Comparison of ENCODE assay signal across 12 cellular contexts in genomic region chrX:155662297-155662696, GRCh38. TPM values are rescaled to one million over a fixed set of nuclear protein-coding genes. Genes with fewer than 3 reads are reported as not detected.
DNase-seq lines count a peak whose midpoint lies in the region; ATAC-seq and TF ChIP-seq lines count a peak whose summit lies in the region.
"Had no signal": no experiment of that assay in that cellular context is flagged by ENCODE, and none has a peak within 500 bp of the region (broad histone marks: within the 10 kb centered on the region; RNA-seq: fewer than 3 reads in every experiment).

No MANE protein-coding gene starts in this region.

- H3K4me2 ChIP-seq in SK-N-SH (no peak overlapping the region), PC-3 (ENCODE audit: low read length) (no peak overlapping the region)

- H3K36me3 ChIP-seq in SK-N-SH (replicated peaks in 1 of 2; ENCODE audit: control insufficient read depth in 1 of 2, insufficient read depth in 2 of 2, low read length in 1 of 2) (no peaks in the 10 kb centered on the region), PC-3 (ENCODE audit: low read depth, low read length) (no peaks in the 10 kb centered on the region)
- H3K36me3 ChIP-seq: cardiac muscle cell had no signal

- H3K27ac ChIP-seq in SK-N-SH (ENCODE audit: low read depth in 2 of 2, low read length in 1 of 2), result no peak overlapping the region
- H3K27ac ChIP-seq in PC-3 (ENCODE audit: low read length), result no peak overlapping the region
- H3K27ac ChIP-seq: cardiac muscle cell, skin epidermis had no signal

- no peak for TF ChIP-seq EP300 in SK-N-SH (IDR thresholded peaks at IDR 0.05; ENCODE audit: borderline replicate concordance in 1 of 2, low read depth in 1 of 2, low read length in 1 of 2)

- POLR2A ChIA-PET in SK-N-SH (lab: Yijun Ruan, JAX), result no interaction called here
- POLR2A ChIA-PET in PC-3 (lab: Charles Lee; ENCODE audit: unreplicated experiment), result no interaction called here

- ATAC-seq in SK-N-SH treated with all-trans-retinoic acid at 6 μM for 48 hours, result no peak
- no peak for ATAC-seq in PC-3
- ATAC-seq in HG03354 (IDR thresholded peaks at IDR 0.05; ENCODE audit: poor library complexity, severe bottlenecking, unreplicated experiment), result no peak

- H3K9ac ChIP-seq in SK-N-SH (no peak overlapping the region), PC-3 (ENCODE audit: low read length) (no peak overlapping the region)

- 23% methylated on average over 2 of the region's 2 CpGs for WGBS in SK-N-SH (ENCODE audit: low lambda C conversion rate)

- intact Hi-C loops in PC-3 (cut with micrococcal nuclease), result no loop called here

- CTCF ChIA-PET in SK-N-SH (lab: Yijun Ruan, JAX), result interaction anchor here (1.6 kb wide), 1 partner anchor 13 kb away, joined by 5 read pairs; no protein-coding TSS in a partner anchor
- CTCF ChIA-PET in PC-3 (lab: Charles Lee), result no interaction called here

- no peaks in the 10 kb centered on the region for H3F3A ChIP-seq in SK-N-SH (replicated peaks; ENCODE audit: insufficient read depth)
- no peaks in the 10 kb centered on the region for H3F3A ChIP-seq in PC-3 (ENCODE audit: low read length, unreplicated experiment)

- no peak overlapping the region for H2AFZ ChIP-seq in SK-N-SH (ENCODE audit: low read depth)
- no peak overlapping the region for H2AFZ ChIP-seq in PC-3 (ENCODE audit: low read length)

- TF ChIP-seq RAD21 in SK-N-SH (IDR thresholded peaks at IDR 0.05; ENCODE audit: low read length), result no peak

- no peaks in the 10 kb centered on the region for H3K79me2 ChIP-seq in SK-N-SH (ENCODE audit: insufficient read depth)
- no peaks in the 10 kb centered on the region for H3K79me2 ChIP-seq in PC-3 (ENCODE audit: low read length)

- 0 out of 2 replicates have a peak, but pooled peaks cover 3% of the 10 kb centered on the region for H3K9me3 ChIP-seq in SK-N-SH
- no peaks in the 10 kb centered on the region for H3K9me3 ChIP-seq in PC-3 (ENCODE audit: low read length)

- DNase-seq in SK-N-SH, result no peak
- DNase-seq in PC-3, result peak; percentile 1
- DNase-seq in foreskin fibroblast, result no peak
- no peak for DNase-seq in SHP77 treated with DMSO at 0.1 percent for 48 hours (lab: John Stamatoyannopoulos, UW)
- no peak for DNase-seq in amniotic stem cell (lab: John Stamatoyannopoulos, UW)
- no peak for DNase-seq in effector CD8-positive, alpha-beta T cell (lab: John Stamatoyannopoulos, UW)
- DNase-seq: NCI-H774 had no signal

- H4K20me1 ChIP-seq in SK-N-SH (ENCODE audit: insufficient read depth), result no peaks in the 10 kb centered on the region
- no peaks in the 10 kb centered on the region for H4K20me1 ChIP-seq in PC-3 (ENCODE audit: low read length)

- H3K4me1 ChIP-seq in SK-N-SH (ENCODE audit: control insufficient read depth in 1 of 2, insufficient read depth in 2 of 2, low read depth in 1 of 2, low read length in 1 of 2) (no peaks in the 10 kb centered on the region), PC-3 (ENCODE audit: insufficient read depth, low read length) (no peaks in the 10 kb centered on the region)

- TF ChIP-seq CTCF in SK-N-SH (IDR thresholded peaks at IDR 0.05) (peak; percentile 24; the same call in 1 of the 2 replicates), PC-3 (conservative IDR thresholded peaks at IDR 0.05; ENCODE audit: low read depth, low read length) (peak; percentile 40; the same call in 1 of the 2 replicates), foreskin fibroblast (IDR thresholded peaks at IDR 0.05; ENCODE audit: low read depth, low read length) (peak; percentile 13)

- no peak overlapping the region for H3K4me3 ChIP-seq in SK-N-SH (ENCODE audit: low read depth in 2 of 2, low read length in 1 of 2)
- no peak overlapping the region for H3K4me3 ChIP-seq in PC-3 (ENCODE audit: low read length)
- H3K4me3 ChIP-seq in foreskin fibroblast (ENCODE audit: low read depth in 1 of 2, low read length in 2 of 2), result no peak overlapping the region
- H3K4me3 ChIP-seq: cardiac muscle cell, skin epidermis had no signal

- no peaks in the 10 kb centered on the region for H3K27me3 ChIP-seq in SK-N-SH (ENCODE audit: insufficient read depth)
- H3K27me3 ChIP-seq in PC-3 (ENCODE audit: low read length), result no peaks in the 10 kb centered on the region
- H3K27me3 ChIP-seq: cardiac muscle cell had no signal

- no TSS peak for BruUV-seq in PC-3 (replicated peaks; lab: Mats Ljungman, UMichigan)

- no peaks in the 10 kb centered on the region for H3K9me2 ChIP-seq in SK-N-SH
- no peaks in the 10 kb centered on the region for H3K9me2 ChIP-seq in PC-3 (replicated peaks; ENCODE audit: low read length)

TF ChIP-seq in SK-N-SH, 30 proteins besides CTCF, POLR2A, EP300 and RAD21 (continues in another document):
- TF ChIP-seq YY1 (IDR thresholded peaks at IDR 0.05; ENCODE audit: low read depth), result no peak
- TF ChIP-seq FOXM1 (IDR thresholded peaks at IDR 0.05; ENCODE audit: low read depth), result no peak
- no peak for TF ChIP-seq CHD2 (IDR thresholded peaks at IDR 0.05; ENCODE audit: low read length, partially characterized antibody)
- no peak for TF ChIP-seq GATA2 (CRISPR knock-in tag; IDR thresholded peaks at IDR 0.05)
- TF ChIP-seq MXI1 (IDR thresholded peaks at IDR 0.05; ENCODE audit: low read depth, low read length), result no peak
- TF ChIP-seq, protein P1, sequence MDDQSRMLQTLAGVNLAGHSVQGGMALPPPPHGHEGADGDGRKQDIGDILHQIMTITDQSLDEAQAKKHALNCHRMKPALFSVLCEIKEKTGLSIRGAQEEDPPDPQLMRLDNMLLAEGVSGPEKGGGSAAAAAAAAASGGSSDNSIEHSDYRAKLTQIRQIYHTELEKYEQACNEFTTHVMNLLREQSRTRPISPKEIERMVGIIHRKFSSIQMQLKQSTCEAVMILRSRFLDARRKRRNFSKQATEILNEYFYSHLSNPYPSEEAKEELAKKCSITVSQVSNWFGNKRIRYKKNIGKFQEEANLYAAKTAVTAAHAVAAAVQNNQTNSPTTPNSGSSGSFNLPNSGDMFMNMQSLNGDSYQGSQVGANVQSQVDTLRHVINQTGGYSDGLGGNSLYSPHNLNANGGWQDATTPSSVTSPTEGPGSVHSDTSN (IDR thresholded peaks at IDR 0.05), result no peak
- no peak for TF ChIP-seq SMC3 (IDR thresholded peaks at IDR 0.05; ENCODE audit: low read depth, low read length)
- TF ChIP-seq, protein P2, sequence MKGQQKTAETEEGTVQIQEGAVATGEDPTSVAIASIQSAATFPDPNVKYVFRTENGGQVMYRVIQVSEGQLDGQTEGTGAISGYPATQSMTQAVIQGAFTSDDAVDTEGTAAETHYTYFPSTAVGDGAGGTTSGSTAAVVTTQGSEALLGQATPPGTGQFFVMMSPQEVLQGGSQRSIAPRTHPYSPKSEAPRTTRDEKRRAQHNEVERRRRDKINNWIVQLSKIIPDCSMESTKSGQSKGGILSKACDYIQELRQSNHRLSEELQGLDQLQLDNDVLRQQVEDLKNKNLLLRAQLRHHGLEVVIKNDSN (IDR thresholded peaks at IDR 0.05; ENCODE audit: borderline replicate concordance, low read depth), result no peak
- no peak for TF ChIP-seq ELF1 (IDR thresholded peaks at IDR 0.05)

TF ChIP-seq in SK-N-SH treated with all-trans-retinoic acid at 6 μM for 48 hours, 23 proteins besides CTCF, POLR2A, EP300 and RAD21 (continues in another document):
- TF ChIP-seq, protein P3, sequence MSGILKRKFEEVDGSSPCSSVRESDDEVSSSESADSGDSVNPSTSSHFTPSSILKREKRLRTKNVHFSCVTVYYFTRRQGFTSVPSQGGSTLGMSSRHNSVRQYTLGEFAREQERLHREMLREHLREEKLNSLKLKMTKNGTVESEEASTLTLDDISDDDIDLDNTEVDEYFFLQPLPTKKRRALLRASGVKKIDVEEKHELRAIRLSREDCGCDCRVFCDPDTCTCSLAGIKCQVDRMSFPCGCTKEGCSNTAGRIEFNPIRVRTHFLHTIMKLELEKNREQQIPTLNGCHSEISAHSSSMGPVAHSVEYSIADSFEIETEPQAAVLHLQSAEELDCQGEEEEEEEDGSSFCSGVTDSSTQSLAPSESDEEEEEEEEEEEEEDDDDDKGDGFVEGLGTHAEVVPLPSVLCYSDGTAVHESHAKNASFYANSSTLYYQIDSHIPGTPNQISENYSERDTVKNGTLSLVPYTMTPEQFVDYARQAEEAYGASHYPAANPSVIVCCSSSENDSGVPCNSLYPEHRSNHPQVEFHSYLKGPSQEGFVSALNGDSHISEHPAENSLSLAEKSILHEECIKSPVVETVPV (CRISPR knock-in tag; IDR thresholded peaks at IDR 0.05), result no peak
- TF ChIP-seq, protein P4, sequence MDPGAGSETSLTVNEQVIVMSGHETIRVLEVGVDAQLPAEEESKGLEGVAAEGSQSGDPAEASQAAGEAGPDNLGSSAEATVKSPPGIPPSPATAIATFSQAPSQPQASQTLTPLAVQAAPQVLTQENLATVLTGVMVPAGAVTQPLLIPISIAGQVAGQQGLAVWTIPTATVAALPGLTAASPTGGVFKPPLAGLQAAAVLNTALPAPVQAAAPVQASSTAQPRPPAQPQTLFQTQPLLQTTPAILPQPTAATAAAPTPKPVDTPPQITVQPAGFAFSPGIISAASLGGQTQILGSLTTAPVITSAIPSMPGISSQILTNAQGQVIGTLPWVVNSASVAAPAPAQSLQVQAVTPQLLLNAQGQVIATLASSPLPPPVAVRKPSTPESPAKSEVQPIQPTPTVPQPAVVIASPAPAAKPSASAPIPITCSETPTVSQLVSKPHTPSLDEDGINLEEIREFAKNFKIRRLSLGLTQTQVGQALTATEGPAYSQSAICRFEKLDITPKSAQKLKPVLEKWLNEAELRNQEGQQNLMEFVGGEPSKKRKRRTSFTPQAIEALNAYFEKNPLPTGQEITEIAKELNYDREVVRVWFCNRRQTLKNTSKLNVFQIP (CRISPR knock-in tag; IDR thresholded peaks at IDR 0.05; ENCODE audit: borderline replicate concordance, low read depth), result no peak
- TF ChIP-seq ISL1 (CRISPR knock-in tag; IDR thresholded peaks at IDR 0.05), result no peak
- no peak for TF ChIP-seq SNAI2 (CRISPR knock-in tag; IDR thresholded peaks at IDR 0.05)
- TF ChIP-seq CSDC2 (CRISPR knock-in tag; IDR thresholded peaks at IDR 0.05), result no peak
- no peak for TF ChIP-seq ZFP30 (CRISPR knock-in tag; IDR thresholded peaks at IDR 0.05)
- TF ChIP-seq PPARA (CRISPR knock-in tag; IDR thresholded peaks at IDR 0.05; ENCODE audit: borderline replicate concordance), result no peak
- TF ChIP-seq ESRRG (CRISPR knock-in tag; IDR thresholded peaks at IDR 0.05), result no peak

RNA-seq across cellular contexts. Expression of gene TMLHE, which starts 49.5 kb away (rescaled TPM):
- 11.3 and 18.7 TPM in 2 replicates for polyA plus RNA-seq in SK-N-SH (2012; rRNA removed)
- polyA plus RNA-seq in SK-N-SH (2012; cell fraction: cytosol; rRNA removed), result 13.9 and 14.3 TPM in 2 replicates
- polyA plus RNA-seq in SK-N-SH (2012; cell fraction: nucleus; rRNA removed), result 12.0 and 19.2 TPM in 2 replicates
- not detected in 2 replicates for total RNA-seq in PC-3 (2014; rRNA removed)

RNA-seq across cellular contexts. Expression of gene SPRY3, which starts 49.9 kb away (rescaled TPM):
- 0.39 and 0.78 TPM in 2 replicates for polyA plus RNA-seq in SK-N-SH (2012; rRNA removed)
- polyA plus RNA-seq in SK-N-SH (2012; cell fraction: cytosol; rRNA removed), result 0.35 and 0.39 TPM in 2 replicates
- 1.4 and 2.0 TPM in 2 replicates for polyA plus RNA-seq in SK-N-SH (2012; cell fraction: nucleus; rRNA removed)
- total RNA-seq in PC-3 (2014; rRNA removed), result not detected in 2 replicates
- polyA plus RNA-seq: IgD-negative memory B cell had no signal
